Comparison of ENCODE assay signal across 1 cellular context in the genomic region with DNA sequence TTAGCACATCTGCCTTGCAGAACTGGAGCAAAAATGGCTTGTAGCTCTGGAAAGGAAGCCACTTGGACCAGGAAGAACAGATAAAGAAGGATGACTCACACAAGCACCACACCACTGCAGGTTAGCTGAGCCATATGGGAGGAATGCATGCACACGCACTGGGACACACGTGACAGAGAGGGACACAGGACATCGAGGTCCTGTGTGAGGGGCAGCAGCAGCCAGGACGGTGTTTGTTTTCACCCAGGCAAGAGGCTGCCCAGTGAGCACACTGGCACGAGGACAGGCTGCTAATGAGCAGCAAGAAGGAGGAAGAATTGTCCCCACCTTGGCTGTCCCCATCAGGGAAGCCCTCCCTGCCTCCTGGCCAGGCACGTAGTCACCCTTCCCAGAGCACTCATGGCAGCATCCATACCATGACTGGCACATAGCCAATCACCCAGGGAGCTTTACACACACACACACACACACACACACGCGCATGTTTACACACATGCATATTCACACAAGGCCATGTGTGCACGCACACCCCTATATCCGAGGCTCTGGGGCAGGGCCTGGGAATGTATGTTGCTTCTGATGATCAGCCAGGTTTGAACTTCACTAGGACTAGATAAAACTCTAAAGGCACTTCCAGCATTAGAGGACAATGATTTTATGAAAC.
TF ChIP-seq lines count a peak whose summit lies in the region.

No MANE protein-coding gene starts in this region.

TF ChIP-seq in K562, 482 proteins besides CTCF, POLR2A, EP300 and RAD21 (continued from another document and continues in another):
- TF ChIP-seq, protein P1, sequence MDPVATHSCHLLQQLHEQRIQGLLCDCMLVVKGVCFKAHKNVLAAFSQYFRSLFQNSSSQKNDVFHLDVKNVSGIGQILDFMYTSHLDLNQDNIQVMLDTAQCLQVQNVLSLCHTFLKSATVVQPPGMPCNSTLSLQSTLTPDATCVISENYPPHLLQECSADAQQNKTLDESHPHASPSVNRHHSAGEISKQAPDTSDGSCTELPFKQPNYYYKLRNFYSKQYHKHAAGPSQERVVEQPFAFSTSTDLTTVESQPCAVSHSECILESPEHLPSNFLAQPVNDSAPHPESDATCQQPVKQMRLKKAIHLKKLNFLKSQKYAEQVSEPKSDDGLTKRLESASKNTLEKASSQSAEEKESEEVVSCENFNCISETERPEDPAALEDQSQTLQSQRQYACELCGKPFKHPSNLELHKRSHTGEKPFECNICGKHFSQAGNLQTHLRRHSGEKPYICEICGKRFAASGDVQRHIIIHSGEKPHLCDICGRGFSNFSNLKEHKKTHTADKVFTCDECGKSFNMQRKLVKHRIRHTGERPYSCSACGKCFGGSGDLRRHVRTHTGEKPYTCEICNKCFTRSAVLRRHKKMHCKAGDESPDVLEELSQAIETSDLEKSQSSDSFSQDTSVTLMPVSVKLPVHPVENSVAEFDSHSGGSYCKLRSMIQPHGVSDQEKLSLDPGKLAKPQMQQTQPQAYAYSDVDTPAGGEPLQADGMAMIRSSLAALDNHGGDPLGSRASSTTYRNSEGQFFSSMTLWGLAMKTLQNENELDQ (CRISPR knock-in tag; IDR thresholded peaks at IDR 0.05; ENCODE audit: borderline replicate concordance) = no peak
- no peak for TF ChIP-seq ZBTB7A (IDR thresholded peaks at IDR 0.05; ENCODE audit: borderline replicate concordance, control insufficient read depth, low read depth, low read length)
- TF ChIP-seq, protein P2, sequence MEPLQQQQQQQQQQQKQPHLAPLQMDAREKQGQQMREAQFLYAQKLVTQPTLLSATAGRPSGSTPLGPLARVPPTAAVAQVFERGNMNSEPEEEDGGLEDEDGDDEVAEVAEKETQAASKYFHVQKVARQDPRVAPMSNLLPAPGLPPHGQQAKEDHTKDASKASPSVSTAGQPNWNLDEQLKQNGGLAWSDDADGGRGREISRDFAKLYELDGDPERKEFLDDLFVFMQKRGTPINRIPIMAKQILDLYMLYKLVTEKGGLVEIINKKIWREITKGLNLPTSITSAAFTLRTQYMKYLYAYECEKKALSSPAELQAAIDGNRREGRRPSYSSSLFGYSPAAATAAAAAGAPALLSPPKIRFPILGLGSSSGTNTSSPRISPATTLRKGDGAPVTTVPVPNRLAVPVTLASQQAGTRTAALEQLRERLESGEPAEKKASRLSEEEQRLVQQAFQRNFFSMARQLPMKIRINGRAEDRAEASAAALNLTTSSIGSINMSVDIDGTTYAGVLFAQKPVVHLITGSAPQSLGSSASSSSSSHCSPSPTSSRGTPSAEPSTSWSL (CRISPR knock-in tag; IDR thresholded peaks at IDR 0.05; ENCODE audit: borderline replicate concordance) = no peak
- TF ChIP-seq, protein P3, sequence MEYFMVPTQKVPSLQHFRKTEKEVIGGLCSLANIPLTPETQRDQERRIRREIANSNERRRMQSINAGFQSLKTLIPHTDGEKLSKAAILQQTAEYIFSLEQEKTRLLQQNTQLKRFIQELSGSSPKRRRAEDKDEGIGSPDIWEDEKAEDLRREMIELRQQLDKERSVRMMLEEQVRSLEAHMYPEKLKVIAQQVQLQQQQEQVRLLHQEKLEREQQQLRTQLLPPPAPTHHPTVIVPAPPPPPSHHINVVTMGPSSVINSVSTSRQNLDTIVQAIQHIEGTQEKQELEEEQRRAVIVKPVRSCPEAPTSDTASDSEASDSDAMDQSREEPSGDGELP (CRISPR knock-in tag; IDR thresholded peaks at IDR 0.05; ENCODE audit: borderline replicate concordance) = peak; percentile 60; the same call in 1 of the 2 replicates
- TF ChIP-seq ETS2 (tag; IDR thresholded peaks at IDR 0.05; ENCODE audit: borderline replicate concordance, poor library complexity, severe bottlenecking) = no peak
- TF ChIP-seq SOX6 (IDR thresholded peaks at IDR 0.05) = no peak
- TF ChIP-seq, protein P4, sequence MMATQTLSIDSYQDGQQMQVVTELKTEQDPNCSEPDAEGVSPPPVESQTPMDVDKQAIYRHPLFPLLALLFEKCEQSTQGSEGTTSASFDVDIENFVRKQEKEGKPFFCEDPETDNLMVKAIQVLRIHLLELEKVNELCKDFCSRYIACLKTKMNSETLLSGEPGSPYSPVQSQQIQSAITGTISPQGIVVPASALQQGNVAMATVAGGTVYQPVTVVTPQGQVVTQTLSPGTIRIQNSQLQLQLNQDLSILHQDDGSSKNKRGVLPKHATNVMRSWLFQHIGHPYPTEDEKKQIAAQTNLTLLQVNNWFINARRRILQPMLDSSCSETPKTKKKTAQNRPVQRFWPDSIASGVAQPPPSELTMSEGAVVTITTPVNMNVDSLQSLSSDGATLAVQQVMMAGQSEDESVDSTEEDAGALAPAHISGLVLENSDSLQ (IDR thresholded peaks at IDR 0.05) = no peak
- TF ChIP-seq MAFF (IDR thresholded peaks at IDR 0.05; ENCODE audit: low read length) = no peak
- TF ChIP-seq JUN (IDR thresholded peaks at IDR 0.05; ENCODE audit: borderline replicate concordance, low read depth, low read length) = peak; percentile 90; the same call in 1 of the 2 replicates
- no peak for TF ChIP-seq JUN (CRISPR knock-in tag; IDR thresholded peaks at IDR 0.05; ENCODE audit: borderline replicate concordance)
- TF ChIP-seq ESRRA (IDR thresholded peaks at IDR 0.05; ENCODE audit: borderline replicate concordance, low read depth) = no peak
- TF ChIP-seq L3MBTL2 (IDR thresholded peaks at IDR 0.05) = peak; percentile 89
- no peak for TF ChIP-seq ZNF146 (CRISPR knock-in tag; IDR thresholded peaks at IDR 0.05; ENCODE audit: unreplicated experiment)
- TF ChIP-seq RBM15 (IDR thresholded peaks at IDR 0.05; ENCODE audit: insufficient read depth, low read length) = no peak
- TF ChIP-seq, protein P5, sequence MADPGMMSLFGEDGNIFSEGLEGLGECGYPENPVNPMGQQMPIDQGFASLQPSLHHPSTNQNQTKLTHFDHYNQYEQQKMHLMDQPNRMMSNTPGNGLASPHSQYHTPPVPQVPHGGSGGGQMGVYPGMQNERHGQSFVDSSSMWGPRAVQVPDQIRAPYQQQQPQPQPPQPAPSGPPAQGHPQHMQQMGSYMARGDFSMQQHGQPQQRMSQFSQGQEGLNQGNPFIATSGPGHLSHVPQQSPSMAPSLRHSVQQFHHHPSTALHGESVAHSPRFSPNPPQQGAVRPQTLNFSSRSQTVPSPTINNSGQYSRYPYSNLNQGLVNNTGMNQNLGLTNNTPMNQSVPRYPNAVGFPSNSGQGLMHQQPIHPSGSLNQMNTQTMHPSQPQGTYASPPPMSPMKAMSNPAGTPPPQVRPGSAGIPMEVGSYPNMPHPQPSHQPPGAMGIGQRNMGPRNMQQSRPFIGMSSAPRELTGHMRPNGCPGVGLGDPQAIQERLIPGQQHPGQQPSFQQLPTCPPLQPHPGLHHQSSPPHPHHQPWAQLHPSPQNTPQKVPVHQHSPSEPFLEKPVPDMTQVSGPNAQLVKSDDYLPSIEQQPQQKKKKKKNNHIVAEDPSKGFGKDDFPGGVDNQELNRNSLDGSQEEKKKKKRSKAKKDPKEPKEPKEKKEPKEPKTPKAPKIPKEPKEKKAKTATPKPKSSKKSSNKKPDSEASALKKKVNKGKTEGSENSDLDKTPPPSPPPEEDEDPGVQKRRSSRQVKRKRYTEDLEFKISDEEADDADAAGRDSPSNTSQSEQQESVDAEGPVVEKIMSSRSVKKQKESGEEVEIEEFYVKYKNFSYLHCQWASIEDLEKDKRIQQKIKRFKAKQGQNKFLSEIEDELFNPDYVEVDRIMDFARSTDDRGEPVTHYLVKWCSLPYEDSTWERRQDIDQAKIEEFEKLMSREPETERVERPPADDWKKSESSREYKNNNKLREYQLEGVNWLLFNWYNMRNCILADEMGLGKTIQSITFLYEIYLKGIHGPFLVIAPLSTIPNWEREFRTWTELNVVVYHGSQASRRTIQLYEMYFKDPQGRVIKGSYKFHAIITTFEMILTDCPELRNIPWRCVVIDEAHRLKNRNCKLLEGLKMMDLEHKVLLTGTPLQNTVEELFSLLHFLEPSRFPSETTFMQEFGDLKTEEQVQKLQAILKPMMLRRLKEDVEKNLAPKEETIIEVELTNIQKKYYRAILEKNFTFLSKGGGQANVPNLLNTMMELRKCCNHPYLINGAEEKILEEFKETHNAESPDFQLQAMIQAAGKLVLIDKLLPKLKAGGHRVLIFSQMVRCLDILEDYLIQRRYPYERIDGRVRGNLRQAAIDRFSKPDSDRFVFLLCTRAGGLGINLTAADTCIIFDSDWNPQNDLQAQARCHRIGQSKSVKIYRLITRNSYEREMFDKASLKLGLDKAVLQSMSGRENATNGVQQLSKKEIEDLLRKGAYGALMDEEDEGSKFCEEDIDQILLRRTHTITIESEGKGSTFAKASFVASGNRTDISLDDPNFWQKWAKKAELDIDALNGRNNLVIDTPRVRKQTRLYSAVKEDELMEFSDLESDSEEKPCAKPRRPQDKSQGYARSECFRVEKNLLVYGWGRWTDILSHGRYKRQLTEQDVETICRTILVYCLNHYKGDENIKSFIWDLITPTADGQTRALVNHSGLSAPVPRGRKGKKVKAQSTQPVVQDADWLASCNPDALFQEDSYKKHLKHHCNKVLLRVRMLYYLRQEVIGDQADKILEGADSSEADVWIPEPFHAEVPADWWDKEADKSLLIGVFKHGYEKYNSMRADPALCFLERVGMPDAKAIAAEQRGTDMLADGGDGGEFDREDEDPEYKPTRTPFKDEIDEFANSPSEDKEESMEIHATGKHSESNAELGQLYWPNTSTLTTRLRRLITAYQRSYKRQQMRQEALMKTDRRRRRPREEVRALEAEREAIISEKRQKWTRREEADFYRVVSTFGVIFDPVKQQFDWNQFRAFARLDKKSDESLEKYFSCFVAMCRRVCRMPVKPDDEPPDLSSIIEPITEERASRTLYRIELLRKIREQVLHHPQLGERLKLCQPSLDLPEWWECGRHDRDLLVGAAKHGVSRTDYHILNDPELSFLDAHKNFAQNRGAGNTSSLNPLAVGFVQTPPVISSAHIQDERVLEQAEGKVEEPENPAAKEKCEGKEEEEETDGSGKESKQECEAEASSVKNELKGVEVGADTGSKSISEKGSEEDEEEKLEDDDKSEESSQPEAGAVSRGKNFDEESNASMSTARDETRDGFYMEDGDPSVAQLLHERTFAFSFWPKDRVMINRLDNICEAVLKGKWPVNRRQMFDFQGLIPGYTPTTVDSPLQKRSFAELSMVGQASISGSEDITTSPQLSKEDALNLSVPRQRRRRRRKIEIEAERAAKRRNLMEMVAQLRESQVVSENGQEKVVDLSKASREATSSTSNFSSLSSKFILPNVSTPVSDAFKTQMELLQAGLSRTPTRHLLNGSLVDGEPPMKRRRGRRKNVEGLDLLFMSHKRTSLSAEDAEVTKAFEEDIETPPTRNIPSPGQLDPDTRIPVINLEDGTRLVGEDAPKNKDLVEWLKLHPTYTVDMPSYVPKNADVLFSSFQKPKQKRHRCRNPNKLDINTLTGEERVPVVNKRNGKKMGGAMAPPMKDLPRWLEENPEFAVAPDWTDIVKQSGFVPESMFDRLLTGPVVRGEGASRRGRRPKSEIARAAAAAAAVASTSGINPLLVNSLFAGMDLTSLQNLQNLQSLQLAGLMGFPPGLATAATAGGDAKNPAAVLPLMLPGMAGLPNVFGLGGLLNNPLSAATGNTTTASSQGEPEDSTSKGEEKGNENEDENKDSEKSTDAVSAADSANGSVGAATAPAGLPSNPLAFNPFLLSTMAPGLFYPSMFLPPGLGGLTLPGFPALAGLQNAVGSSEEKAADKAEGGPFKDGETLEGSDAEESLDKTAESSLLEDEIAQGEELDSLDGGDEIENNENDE (IDR thresholded peaks at IDR 0.05; ENCODE audit: low read depth, low read length) = no peak
- TF ChIP-seq MXI1 (IDR thresholded peaks at IDR 0.05; ENCODE audit: low read depth, low read length) = no peak
- TF ChIP-seq, protein P6, sequence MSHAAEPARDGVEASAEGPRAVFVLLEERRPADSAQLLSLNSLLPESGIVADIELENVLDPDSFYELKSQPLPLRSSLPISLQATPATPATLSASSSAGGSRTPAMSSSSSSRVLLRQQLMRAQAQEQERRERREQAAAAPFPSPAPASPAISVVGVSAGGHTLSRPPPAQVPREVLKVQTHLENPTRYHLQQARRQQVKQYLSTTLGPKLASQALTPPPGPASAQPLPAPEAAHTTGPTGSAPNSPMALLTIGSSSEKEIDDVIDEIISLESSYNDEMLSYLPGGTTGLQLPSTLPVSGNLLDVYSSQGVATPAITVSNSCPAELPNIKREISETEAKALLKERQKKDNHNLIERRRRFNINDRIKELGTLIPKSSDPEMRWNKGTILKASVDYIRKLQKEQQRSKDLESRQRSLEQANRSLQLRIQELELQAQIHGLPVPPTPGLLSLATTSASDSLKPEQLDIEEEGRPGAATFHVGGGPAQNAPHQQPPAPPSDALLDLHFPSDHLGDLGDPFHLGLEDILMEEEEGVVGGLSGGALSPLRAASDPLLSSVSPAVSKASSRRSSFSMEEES (CRISPR knock-in tag; IDR thresholded peaks at IDR 0.05) = 0 out of 2 replicates have a peak, but pooled peaks have one; percentile 5
- TF ChIP-seq POU5F1 (IDR thresholded peaks at IDR 0.05; ENCODE audit: borderline replicate concordance, low read depth, low read length, partially characterized antibody) = no peak
- no peak for TF ChIP-seq ZNF445 (CRISPR knock-in tag; IDR thresholded peaks at IDR 0.05; ENCODE audit: low read depth)
- TF ChIP-seq CXXC5 (CRISPR knock-in tag; IDR thresholded peaks at IDR 0.05) = peak; percentile 62; the same call in 1 of the 2 replicates
- no peak for TF ChIP-seq GATAD2A (IDR thresholded peaks at IDR 0.05)
- TF ChIP-seq, protein P7, sequence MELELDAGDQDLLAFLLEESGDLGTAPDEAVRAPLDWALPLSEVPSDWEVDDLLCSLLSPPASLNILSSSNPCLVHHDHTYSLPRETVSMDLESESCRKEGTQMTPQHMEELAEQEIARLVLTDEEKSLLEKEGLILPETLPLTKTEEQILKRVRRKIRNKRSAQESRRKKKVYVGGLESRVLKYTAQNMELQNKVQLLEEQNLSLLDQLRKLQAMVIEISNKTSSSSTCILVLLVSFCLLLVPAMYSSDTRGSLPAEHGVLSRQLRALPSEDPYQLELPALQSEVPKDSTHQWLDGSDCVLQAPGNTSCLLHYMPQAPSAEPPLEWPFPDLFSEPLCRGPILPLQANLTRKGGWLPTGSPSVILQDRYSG (tag; conservative IDR thresholded peaks at IDR 0.05; ENCODE audit: low read depth) = no peak
- TF ChIP-seq ZNF766 (CRISPR knock-in tag; conservative IDR thresholded peaks at IDR 0.05) = no peak
- TF ChIP-seq, protein P8, sequence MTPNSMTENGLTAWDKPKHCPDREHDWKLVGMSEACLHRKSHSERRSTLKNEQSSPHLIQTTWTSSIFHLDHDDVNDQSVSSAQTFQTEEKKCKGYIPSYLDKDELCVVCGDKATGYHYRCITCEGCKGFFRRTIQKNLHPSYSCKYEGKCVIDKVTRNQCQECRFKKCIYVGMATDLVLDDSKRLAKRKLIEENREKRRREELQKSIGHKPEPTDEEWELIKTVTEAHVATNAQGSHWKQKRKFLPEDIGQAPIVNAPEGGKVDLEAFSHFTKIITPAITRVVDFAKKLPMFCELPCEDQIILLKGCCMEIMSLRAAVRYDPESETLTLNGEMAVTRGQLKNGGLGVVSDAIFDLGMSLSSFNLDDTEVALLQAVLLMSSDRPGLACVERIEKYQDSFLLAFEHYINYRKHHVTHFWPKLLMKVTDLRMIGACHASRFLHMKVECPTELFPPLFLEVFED (CRISPR knock-in tag; conservative IDR thresholded peaks at IDR 0.05) = no peak
